Comparison of ENCODE assay signal across 21 cellular contexts in genomic region chr17:56949595-56949994, GRCh38.
"Had no signal": no experiment of that assay in that cellular context is flagged by ENCODE, and none has a peak within 500 bp of the region (broad histone marks: within the 10 kb centered on the region; RNA-seq: fewer than 3 reads in every experiment).

No MANE protein-coding gene starts in this region.

- DNase-seq: activated CD4-positive, alpha-beta T cell treated with anti-CD3 and anti-CD28 coated beads, Interleukin-2, amount 50 U/mL, for 4 hours; activated effector memory CD4-positive, alpha-beta T cell treated with Interleukin-2 at 50 U/mL for 16 hours; activated naive CD4-positive, alpha-beta T cell treated with anti-CD3 and anti-CD28 coated beads, Interleukin-2, amount 50 U/mL, for 16 hours; central memory CD4-positive, alpha-beta T cell; dorsolateral prefrontal cortex; effector memory CD8-positive, alpha-beta T cell; gastrocnemius medialis; hippocampal formation; kidney glomerular epithelial cell; left lung; naive thymus-derived CD8-positive, alpha-beta T cell; stimulated activated CD4-positive, alpha-beta T cell treated with anti-CD3 and anti-CD28 coated beads, Interleukin-4, amount 100 ng/mL, for 24 hours; stimulated activated naive CD4-positive, alpha-beta T cell treated with Interleukin-2 at 50 U/mL for 16 hours; substantia nigra; T-cell; thyroid gland; upper lobe of right lung had no signal

- H3K4me3 Mint-ChIP-seq: effector memory CD8-positive, alpha-beta T cell; naive thymus-derived CD8-positive, alpha-beta T cell; T-cell; WTC11 had no signal

- H3K27ac Mint-ChIP-seq: effector memory CD8-positive, alpha-beta T cell; WTC11 had no signal

- H3K27me3 ChIP-seq: dorsolateral prefrontal cortex, esophagus muscularis mucosa, gastrocnemius medialis, left lung, thyroid gland, upper lobe of right lung had no signal

- H3K9me3 ChIP-seq: esophagus muscularis mucosa, gastrocnemius medialis, left lung, prostate gland, thyroid gland, upper lobe of right lung had no signal

- ATAC-seq: effector memory CD8-positive, alpha-beta T cell; gastrocnemius medialis; left lung; naive thymus-derived CD8-positive, alpha-beta T cell; T-cell; upper lobe of right lung; WTC11 had no signal

- H3K27me3 Mint-ChIP-seq: effector memory CD8-positive, alpha-beta T cell; naive thymus-derived CD8-positive, alpha-beta T cell; T-cell had no signal

- H3K4me1 Mint-ChIP-seq: WTC11 had no signal

- H3K4me3 ChIP-seq: dorsolateral prefrontal cortex, esophagus muscularis mucosa, gastrocnemius medialis, left lung, lung, prostate gland, thyroid gland, upper lobe of right lung had no signal

- H3K9me3 Mint-ChIP-seq: effector memory CD8-positive, alpha-beta T cell; naive thymus-derived CD8-positive, alpha-beta T cell; T-cell; WTC11 had no signal
